Comparison of ENCODE assay signal across 18 cellular contexts in the genomic region with DNA sequence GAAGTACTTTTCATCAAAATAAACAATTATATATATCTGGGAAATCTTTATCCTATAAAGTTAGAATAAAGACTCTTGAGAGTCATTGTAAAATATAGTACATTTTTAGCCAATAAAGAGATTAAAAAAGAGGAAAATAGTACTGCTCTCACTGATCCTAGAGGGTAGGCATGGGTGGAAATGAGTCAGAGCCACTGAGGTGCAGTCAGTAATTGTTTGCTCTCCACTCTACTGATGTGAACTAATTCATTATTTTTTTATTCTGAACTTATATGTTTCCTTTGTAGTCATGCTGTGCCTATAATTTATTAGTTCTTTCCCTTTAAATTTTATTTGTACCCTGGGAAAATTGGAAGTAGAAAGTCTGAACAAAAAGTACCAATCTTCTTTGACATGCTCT.
DNase-seq lines count a peak whose midpoint lies in the region; ATAC-seq, FAIRE-seq and TF ChIP-seq lines count a peak whose summit lies in the region.
"Had no signal": no experiment of that assay in that cellular context is flagged by ENCODE, and none has a peak within 500 bp of the region (broad histone marks: within the 10 kb centered on the region; RNA-seq: fewer than 3 reads in every experiment).

No MANE protein-coding gene starts in this region.

- no peak overlapping the region for H3K4me3 ChIP-seq in left lung
- H3K4me3 ChIP-seq in smooth muscle cell = no peak overlapping the region
- H3K4me3 ChIP-seq: lung, prostate gland had no signal

- DNase-seq in M059J (ENCODE audit: low read depth) (peak; percentile 56), dermis blood vessel endothelial cell (peak; percentile 75), left lung (no peak), smooth muscle cell (lab: John Stamatoyannopoulos, UW; ENCODE audit: unreplicated experiment) (no peak), retina (no peak)
- DNase-seq in effector CD4-positive, alpha-beta T cell = no peak
- DNase-seq: activated CD4-positive, alpha-beta T cell treated with anti-CD3 and anti-CD28 coated beads, Interleukin-2, amount 50 U/mL, for 48 hours; activated T-cell treated with anti-CD3 and anti-CD28 coated beads, Interleukin-2, amount 50 U/mL, for 24 hours; BE2C; naive thymus-derived CD4-positive, alpha-beta T cell; NCI-H2171 treated with DMSO at 0.1 percent for 48 hours; stimulated activated naive CD4-positive, alpha-beta T cell treated with Interleukin-2 at 50 U/mL for 16 hours; WERI-Rb-1 had no signal

- H3K27ac ChIP-seq in left lung = no peak overlapping the region
- no peak overlapping the region for H3K27ac ChIP-seq in smooth muscle cell (ENCODE audit: low read depth)
- H3K27ac ChIP-seq: HL-60, prostate gland, WERI-Rb-1 had no signal

- no peaks in the 10 kb centered on the region for H3K36me3 ChIP-seq in left lung
- no peaks in the 10 kb centered on the region for H3K36me3 ChIP-seq in smooth muscle cell (ENCODE audit: low read depth)
- H3K36me3 ChIP-seq: BE2C, prostate gland, WERI-Rb-1 had no signal

- no peaks in the 10 kb centered on the region for H3K27me3 ChIP-seq in left lung
- no peaks in the 10 kb centered on the region for H3K27me3 ChIP-seq in smooth muscle cell (ENCODE audit: low read depth)
- H3K27me3 ChIP-seq: BE2C had no signal

- peaks cover 0 to 8% of the 10 kb centered on the region in 2 donors for H3K9me3 ChIP-seq in left lung
- H3K9me3 ChIP-seq in smooth muscle cell (replicated peaks; ENCODE audit: low read depth) = no peaks in the 10 kb centered on the region
- H3K9me3 ChIP-seq: BE2C, prostate gland had no signal

- H3K79me2 ChIP-seq in smooth muscle cell (ENCODE audit: low read depth) = no peaks in the 10 kb centered on the region

- peak; percentile 39 for FAIRE-seq in G401.6 (lab: Jason Lieb, UNC)
- FAIRE-seq: H1 had no signal

- no peaks in the 10 kb centered on the region for H4K20me1 ChIP-seq in smooth muscle cell (ENCODE audit: low read depth)

- no peak overlapping the region for H3K9ac ChIP-seq in smooth muscle cell (ENCODE audit: low read depth)

- no peaks in the 10 kb centered on the region for H3K4me1 ChIP-seq in left lung
- no peaks in the 10 kb centered on the region for H3K4me1 ChIP-seq in smooth muscle cell (ENCODE audit: low read depth)
- H3K4me1 ChIP-seq: BE2C had no signal

- H2AFZ ChIP-seq in smooth muscle cell (ENCODE audit: low read depth) = no peak overlapping the region

- intact Hi-C loops in left lung (cut with DNase I) = no loop called here

- no peak overlapping the region for H3K4me2 ChIP-seq in smooth muscle cell

- peak; percentile 68 for ATAC-seq in left lung
- ATAC-seq: naive thymus-derived CD4-positive, alpha-beta T cell had no signal

- TF ChIP-seq CTCF in left lung (IDR thresholded peaks at IDR 0.05) (no peak), smooth muscle cell (IDR thresholded peaks at IDR 0.05; ENCODE audit: borderline replicate concordance, insufficient read depth, poor library complexity, severe bottlenecking) (no peak)

- H3F3A ChIP-seq in smooth muscle cell (ENCODE audit: low read depth) = no peaks in the 10 kb centered on the region

Comparison
In these comparisons a context has a peak if more than half of its experiments do, and no peak if none do; other contexts are left out.
1. DNase-seq: peak in M059J (single experiment) and dermis blood vessel endothelial cell (single experiment); none in left lung (0 of 2), effector CD4-positive, alpha-beta T cell (single experiment), smooth muscle cell (single experiment) and retina (single experiment).